11 cellular contexts compared by ENCODE assay signal in the genomic region with DNA sequence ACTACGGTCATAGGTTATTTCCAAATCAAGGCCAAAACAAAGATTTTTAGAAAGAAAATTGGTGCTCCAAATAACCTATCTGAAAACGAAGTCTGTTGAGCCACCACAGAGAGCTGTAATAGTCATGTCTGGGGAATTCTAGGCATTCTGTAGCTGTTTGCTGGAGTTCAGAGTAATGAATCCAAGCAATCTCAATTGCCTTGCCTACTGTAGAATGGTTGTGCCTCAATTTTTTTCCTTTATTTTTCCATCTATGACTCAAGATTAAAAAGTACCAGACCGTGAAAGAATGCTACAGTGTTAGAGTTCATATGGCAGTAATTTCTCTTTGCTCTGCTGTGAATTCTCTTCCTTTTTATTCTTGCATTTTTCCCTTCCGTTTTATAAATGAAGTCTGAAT.
DNase-seq lines count a peak whose midpoint lies in the region; ATAC-seq and TF ChIP-seq lines count a peak whose summit lies in the region.
"Had no signal": no experiment of that assay in that cellular context is flagged by ENCODE, and none has a peak within 500 bp of the region (broad histone marks: within the 10 kb centered on the region; RNA-seq: fewer than 3 reads in every experiment).

No MANE protein-coding gene starts in this region.

- no peaks in the 10 kb centered on the region for H4K20me1 ChIP-seq in hepatocyte (ENCODE audit: insufficient read depth, poor library complexity, severe bottlenecking)

- H3K27me3 Mint-ChIP-seq in HFFc6 (ENCODE audit: insufficient read depth) = no peaks in the 10 kb centered on the region
- H3K27me3 Mint-ChIP-seq: dendritic cell treated with granulocyte-macrophage colony-stimulating factor and Interleukin-4, amounts not matched to agents 40 ng/mL and 50 ng/mL, for 4 days had no signal

- no peaks in the 10 kb centered on the region for H3K36me3 ChIP-seq in hepatocyte (replicated peaks; ENCODE audit: insufficient read depth, low read depth)
- H3K36me3 ChIP-seq in thoracic aorta = no peaks in the 10 kb centered on the region
- H3K36me3 ChIP-seq in tibial artery = no peaks in the 10 kb centered on the region
- no peaks in the 10 kb centered on the region for H3K36me3 ChIP-seq in uterus
- H3K36me3 ChIP-seq: neutrophil had no signal

- no peak overlapping the region for H3K4me2 ChIP-seq in hepatocyte

- peaks cover 46% of the 10 kb centered on the region for H3K4me1 Mint-ChIP-seq in HFFc6 (ENCODE audit: low read depth)

- ATAC-seq in thoracic aorta (ENCODE audit: insufficient number of reproducible peaks, low FRiP score, low read depth) (peak; percentile 84), HG03196 (IDR thresholded peaks at IDR 0.05; ENCODE audit: unreplicated experiment) (no peak)

- intact Hi-C loops in tibial artery (cut with DNase I; ENCODE audit: low total_unique reads) (no loop called here), uterus (cut with DNase I; ENCODE audit: low total_unique reads) (no loop called here)

- no peaks in the 10 kb centered on the region for H3K9me2 ChIP-seq in hepatocyte (replicated peaks; ENCODE audit: insufficient read depth)

- H3K27ac Mint-ChIP-seq in HFFc6 = peak overlapping the region; percentile 88
- H3K27ac Mint-ChIP-seq: dendritic cell treated with granulocyte-macrophage colony-stimulating factor and Interleukin-4, amounts not matched to agents 40 ng/mL and 50 ng/mL, for 4 days had no signal

- H3K4me1 ChIP-seq in hepatocyte (ENCODE audit: insufficient read depth) (no peaks in the 10 kb centered on the region), thoracic aorta (ENCODE audit: control insufficient read depth in 1 of 2, low read depth in 2 of 2) (peaks cover 3 to 10% of the 10 kb centered on the region in 2 donors), tibial artery (peaks cover 0 to 16% (median 3%) of the 10 kb centered on the region in 4 donors), uterus (no peaks in the 10 kb centered on the region)

- H3K79me2 ChIP-seq in hepatocyte = no peaks in the 10 kb centered on the region

- 68% methylated on average over 4 of the region's 4 CpGs for WGBS in hepatocyte (ENCODE audit: low lambda C conversion rate, missing lambda C conversion rate)

- H3K27me3 ChIP-seq in hepatocyte = no peaks in the 10 kb centered on the region
- H3K27me3 ChIP-seq in thoracic aorta (replicated peaks; ENCODE audit: insufficient read depth) = no peaks in the 10 kb centered on the region
- H3K27me3 ChIP-seq in tibial artery = no peaks in the 10 kb centered on the region
- no peaks in the 10 kb centered on the region for H3K27me3 ChIP-seq in uterus
- H3K27me3 ChIP-seq: neutrophil had no signal

- peak overlapping the region; percentile 87 for H3K4me3 Mint-ChIP-seq in HFFc6
- H3K4me3 Mint-ChIP-seq: dendritic cell treated with granulocyte-macrophage colony-stimulating factor and Interleukin-4, amounts not matched to agents 40 ng/mL and 50 ng/mL, for 4 days had no signal

- no peak overlapping the region for H2AFZ ChIP-seq in hepatocyte

- no peaks in the 10 kb centered on the region for H3K36me3 Mint-ChIP-seq in HFFc6 (ENCODE audit: low read depth)

- DNase-seq in HFFc6 (peak; percentile 92), amniotic stem cell (lab: John Stamatoyannopoulos, UW) (peak; percentile 80), hepatocyte (ENCODE audit: low spot score) (peak; percentile 19), thoracic aorta (ENCODE audit: low spot score) (no peak), tibial artery (no peak), uterus (no peak)
- DNase-seq: activated T-cell treated with anti-CD3 and anti-CD28 coated beads, Interleukin-2, amount 50 U/mL, for 48 hours; NCI-H1417 had no signal

- H3K4me3 ChIP-seq in hepatocyte (no peak overlapping the region), thoracic aorta (no peak overlapping the region), tibial artery (no peak overlapping the region), uterus (no peak overlapping the region)

- H3K27ac ChIP-seq in hepatocyte = no peak overlapping the region
- H3K27ac ChIP-seq in thoracic aorta = no peak overlapping the region
- H3K27ac ChIP-seq in tibial artery = no peak overlapping the region
- H3K27ac ChIP-seq in uterus = no peak overlapping the region
- H3K27ac ChIP-seq: neutrophil had no signal

- H3K9me3 ChIP-seq in hepatocyte (ENCODE audit: low read depth) (no peaks in the 10 kb centered on the region), thoracic aorta (no peaks in the 10 kb centered on the region), tibial artery (no peaks in the 10 kb centered on the region), uterus (no peaks in the 10 kb centered on the region)
- H3K9me3 ChIP-seq: neutrophil had no signal

- H3K9me3 Mint-ChIP-seq in HFFc6 = no peaks in the 10 kb centered on the region

- TF ChIP-seq POLR2A in uterus (IDR thresholded peaks at IDR 0.05) = no peak

- TF ChIP-seq CTCF in HFFc6 (IDR thresholded peaks at IDR 0.05) (no peak), hepatocyte (IDR thresholded peaks at IDR 0.05; ENCODE audit: poor library complexity) (no peak), thoracic aorta (IDR thresholded peaks at IDR 0.05) (no peak), tibial artery (IDR thresholded peaks at IDR 0.05) (no peak), uterus (IDR thresholded peaks at IDR 0.05) (no peak)

Comparison
In these comparisons a context has a peak if more than half of its experiments do, and no peak if none do; other contexts are left out.
1. DNase-seq: peak in HFFc6 (single experiment), amniotic stem cell (single experiment) and hepatocyte (single experiment); none in thoracic aorta (single experiment), tibial artery (0 of 2) and uterus (0 of 2).